1 cellular context compared by ENCODE assay signal in the genomic region with DNA sequence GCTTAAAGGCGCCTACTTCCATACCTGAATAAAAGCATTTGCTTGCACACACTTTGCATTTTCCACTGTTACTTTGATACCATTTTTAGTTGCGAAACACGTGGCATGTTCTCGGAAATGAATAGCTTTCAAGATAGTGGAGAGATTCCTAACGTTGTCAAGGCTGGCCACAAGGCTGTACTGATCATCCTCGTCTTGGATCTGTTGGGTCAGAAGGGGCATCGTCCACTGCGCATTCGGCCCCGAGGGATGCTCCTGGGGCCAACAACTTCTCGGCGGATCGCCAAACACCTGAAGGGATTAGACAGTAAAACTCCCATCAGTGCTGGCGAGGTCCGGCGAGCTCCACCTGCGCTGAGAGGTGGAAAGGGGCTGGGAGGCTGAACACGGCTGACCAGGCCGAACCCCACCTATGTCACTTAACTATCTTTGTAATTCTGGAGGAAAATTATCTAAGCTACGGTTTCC.
TF ChIP-seq lines count a peak whose summit lies in the region.

No MANE protein-coding gene starts in this region.

TF ChIP-seq in K562, 482 proteins besides CTCF, POLR2A, EP300 and RAD21 (continued from another document):
- TF ChIP-seq HDAC1 (IDR thresholded peaks at IDR 0.05): peak in 1 of 2 experiments; percentile 79; a peak in 1 of 4 replicates
- TF ChIP-seq WHSC1 (IDR thresholded peaks at IDR 0.05; ENCODE audit: low read length): no peak
- 0 out of 2 replicates have a peak, but pooled peaks have one; percentile 18 for TF ChIP-seq ZNF12 (CRISPR knock-in tag; IDR thresholded peaks at IDR 0.05)
- no peak for TF ChIP-seq RB1 (IDR thresholded peaks at IDR 0.05; ENCODE audit: low read depth)
- TF ChIP-seq SMAD2 (IDR thresholded peaks at IDR 0.05; ENCODE audit: low read depth, low read length): no peak
- peak; percentile 40; the same call in 1 of the 2 replicates for TF ChIP-seq PTBP1 (IDR thresholded peaks at IDR 0.05; ENCODE audit: low read depth, low read length)
- TF ChIP-seq, protein P1, sequence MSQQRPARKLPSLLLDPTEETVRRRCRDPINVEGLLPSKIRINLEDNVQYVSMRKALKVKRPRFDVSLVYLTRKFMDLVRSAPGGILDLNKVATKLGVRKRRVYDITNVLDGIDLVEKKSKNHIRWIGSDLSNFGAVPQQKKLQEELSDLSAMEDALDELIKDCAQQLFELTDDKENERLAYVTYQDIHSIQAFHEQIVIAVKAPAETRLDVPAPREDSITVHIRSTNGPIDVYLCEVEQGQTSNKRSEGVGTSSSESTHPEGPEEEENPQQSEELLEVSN (IDR thresholded peaks at IDR 0.05; ENCODE audit: borderline replicate concordance in 1 of 2, extremely low read depth in 1 of 2, insufficient read depth in 1 of 2, insufficient read length in 1 of 2, low read depth in 1 of 2, low read length in 1 of 2, poor library complexity in 1 of 2, severe bottlenecking in 1 of 2): no peak
- no peak for TF ChIP-seq ARID2 (IDR thresholded peaks at IDR 0.05)
- TF ChIP-seq, protein P2, sequence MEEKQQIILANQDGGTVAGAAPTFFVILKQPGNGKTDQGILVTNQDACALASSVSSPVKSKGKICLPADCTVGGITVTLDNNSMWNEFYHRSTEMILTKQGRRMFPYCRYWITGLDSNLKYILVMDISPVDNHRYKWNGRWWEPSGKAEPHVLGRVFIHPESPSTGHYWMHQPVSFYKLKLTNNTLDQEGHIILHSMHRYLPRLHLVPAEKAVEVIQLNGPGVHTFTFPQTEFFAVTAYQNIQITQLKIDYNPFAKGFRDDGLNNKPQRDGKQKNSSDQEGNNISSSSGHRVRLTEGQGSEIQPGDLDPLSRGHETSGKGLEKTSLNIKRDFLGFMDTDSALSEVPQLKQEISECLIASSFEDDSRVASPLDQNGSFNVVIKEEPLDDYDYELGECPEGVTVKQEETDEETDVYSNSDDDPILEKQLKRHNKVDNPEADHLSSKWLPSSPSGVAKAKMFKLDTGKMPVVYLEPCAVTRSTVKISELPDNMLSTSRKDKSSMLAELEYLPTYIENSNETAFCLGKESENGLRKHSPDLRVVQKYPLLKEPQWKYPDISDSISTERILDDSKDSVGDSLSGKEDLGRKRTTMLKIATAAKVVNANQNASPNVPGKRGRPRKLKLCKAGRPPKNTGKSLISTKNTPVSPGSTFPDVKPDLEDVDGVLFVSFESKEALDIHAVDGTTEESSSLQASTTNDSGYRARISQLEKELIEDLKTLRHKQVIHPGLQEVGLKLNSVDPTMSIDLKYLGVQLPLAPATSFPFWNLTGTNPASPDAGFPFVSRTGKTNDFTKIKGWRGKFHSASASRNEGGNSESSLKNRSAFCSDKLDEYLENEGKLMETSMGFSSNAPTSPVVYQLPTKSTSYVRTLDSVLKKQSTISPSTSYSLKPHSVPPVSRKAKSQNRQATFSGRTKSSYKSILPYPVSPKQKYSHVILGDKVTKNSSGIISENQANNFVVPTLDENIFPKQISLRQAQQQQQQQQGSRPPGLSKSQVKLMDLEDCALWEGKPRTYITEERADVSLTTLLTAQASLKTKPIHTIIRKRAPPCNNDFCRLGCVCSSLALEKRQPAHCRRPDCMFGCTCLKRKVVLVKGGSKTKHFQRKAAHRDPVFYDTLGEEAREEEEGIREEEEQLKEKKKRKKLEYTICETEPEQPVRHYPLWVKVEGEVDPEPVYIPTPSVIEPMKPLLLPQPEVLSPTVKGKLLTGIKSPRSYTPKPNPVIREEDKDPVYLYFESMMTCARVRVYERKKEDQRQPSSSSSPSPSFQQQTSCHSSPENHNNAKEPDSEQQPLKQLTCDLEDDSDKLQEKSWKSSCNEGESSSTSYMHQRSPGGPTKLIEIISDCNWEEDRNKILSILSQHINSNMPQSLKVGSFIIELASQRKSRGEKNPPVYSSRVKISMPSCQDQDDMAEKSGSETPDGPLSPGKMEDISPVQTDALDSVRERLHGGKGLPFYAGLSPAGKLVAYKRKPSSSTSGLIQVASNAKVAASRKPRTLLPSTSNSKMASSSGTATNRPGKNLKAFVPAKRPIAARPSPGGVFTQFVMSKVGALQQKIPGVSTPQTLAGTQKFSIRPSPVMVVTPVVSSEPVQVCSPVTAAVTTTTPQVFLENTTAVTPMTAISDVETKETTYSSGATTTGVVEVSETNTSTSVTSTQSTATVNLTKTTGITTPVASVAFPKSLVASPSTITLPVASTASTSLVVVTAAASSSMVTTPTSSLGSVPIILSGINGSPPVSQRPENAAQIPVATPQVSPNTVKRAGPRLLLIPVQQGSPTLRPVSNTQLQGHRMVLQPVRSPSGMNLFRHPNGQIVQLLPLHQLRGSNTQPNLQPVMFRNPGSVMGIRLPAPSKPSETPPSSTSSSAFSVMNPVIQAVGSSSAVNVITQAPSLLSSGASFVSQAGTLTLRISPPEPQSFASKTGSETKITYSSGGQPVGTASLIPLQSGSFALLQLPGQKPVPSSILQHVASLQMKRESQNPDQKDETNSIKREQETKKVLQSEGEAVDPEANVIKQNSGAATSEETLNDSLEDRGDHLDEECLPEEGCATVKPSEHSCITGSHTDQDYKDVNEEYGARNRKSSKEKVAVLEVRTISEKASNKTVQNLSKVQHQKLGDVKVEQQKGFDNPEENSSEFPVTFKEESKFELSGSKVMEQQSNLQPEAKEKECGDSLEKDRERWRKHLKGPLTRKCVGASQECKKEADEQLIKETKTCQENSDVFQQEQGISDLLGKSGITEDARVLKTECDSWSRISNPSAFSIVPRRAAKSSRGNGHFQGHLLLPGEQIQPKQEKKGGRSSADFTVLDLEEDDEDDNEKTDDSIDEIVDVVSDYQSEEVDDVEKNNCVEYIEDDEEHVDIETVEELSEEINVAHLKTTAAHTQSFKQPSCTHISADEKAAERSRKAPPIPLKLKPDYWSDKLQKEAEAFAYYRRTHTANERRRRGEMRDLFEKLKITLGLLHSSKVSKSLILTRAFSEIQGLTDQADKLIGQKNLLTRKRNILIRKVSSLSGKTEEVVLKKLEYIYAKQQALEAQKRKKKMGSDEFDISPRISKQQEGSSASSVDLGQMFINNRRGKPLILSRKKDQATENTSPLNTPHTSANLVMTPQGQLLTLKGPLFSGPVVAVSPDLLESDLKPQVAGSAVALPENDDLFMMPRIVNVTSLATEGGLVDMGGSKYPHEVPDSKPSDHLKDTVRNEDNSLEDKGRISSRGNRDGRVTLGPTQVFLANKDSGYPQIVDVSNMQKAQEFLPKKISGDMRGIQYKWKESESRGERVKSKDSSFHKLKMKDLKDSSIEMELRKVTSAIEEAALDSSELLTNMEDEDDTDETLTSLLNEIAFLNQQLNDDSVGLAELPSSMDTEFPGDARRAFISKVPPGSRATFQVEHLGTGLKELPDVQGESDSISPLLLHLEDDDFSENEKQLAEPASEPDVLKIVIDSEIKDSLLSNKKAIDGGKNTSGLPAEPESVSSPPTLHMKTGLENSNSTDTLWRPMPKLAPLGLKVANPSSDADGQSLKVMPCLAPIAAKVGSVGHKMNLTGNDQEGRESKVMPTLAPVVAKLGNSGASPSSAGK (IDR thresholded peaks at IDR 0.05): peak; percentile 54; the same call in 1 of the 2 replicates
- TF ChIP-seq BRD9 (IDR thresholded peaks at IDR 0.05; ENCODE audit: low read depth, partially characterized antibody): no peak
